In the genomic region with DNA sequence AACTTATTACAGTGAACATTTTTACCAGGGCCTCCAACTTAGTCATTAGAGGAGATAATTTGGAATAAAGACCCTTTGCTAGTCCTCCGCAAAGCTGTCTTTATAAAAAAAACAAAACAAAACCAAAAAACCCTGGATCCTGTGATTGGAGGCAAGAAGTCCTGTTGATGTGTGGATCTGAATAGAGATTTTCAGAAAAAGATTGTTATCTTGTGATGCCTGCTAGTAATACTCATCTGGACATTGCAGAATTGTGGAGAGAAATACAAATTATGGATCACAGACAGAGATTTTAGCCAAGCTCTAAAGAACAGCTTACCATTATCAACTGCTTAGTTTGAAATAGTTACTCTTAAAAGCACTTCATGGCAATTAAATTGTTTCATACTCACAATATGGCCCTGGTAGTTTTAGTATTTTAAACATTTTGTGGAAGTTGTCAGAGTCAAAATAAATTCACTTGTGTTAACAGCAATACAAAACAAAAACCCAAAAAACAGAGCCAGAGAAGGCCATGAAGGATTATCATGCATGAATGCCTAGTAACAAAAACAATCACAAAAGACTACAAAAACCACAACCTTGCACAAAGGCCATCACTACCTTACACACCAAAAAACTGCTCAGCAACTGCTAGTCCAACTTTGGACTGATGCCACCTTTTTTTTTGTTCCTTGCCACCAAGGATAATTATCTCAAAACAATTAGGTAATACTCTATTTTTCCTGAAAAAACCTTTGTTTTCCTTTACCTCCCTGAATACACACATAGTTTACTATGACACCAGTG, we compare ENCODE assay signal across 20 cellular contexts.
DNase-seq lines count a peak whose midpoint lies in the region; ATAC-seq, FAIRE-seq and TF ChIP-seq lines count a peak whose summit lies in the region.
"Had no signal": no experiment of that assay in that cellular context is flagged by ENCODE, and none has a peak within 500 bp of the region (broad histone marks: within the 10 kb centered on the region; RNA-seq: fewer than 3 reads in every experiment).

No MANE protein-coding gene starts in this region.

- no peaks in the 10 kb centered on the region for H3K9me1 ChIP-seq in endothelial cell of umbilical vein (replicated peaks; ENCODE audit: control insufficient read depth, extremely low read depth, insufficient read depth, low read length)

- ATAC-seq in stimulated activated memory B cell treated with anti-CD40 and anti-IgM and Interleukin-4, amounts not matched to agents 10 μg/mL and 1 μg/mL and 100 μg/mL, for 72 hours = no peak
- ATAC-seq: CD8-positive, alpha-beta T cell; Panc1 had no signal

- H3K36me3 ChIP-seq in mammary epithelial cell (ENCODE audit: insufficient read depth, low read length) = no peaks in the 10 kb centered on the region
- no peaks in the 10 kb centered on the region for H3K36me3 ChIP-seq in endothelial cell of umbilical vein (ENCODE audit: control insufficient read depth in 2 of 2, extremely low read depth in 1 of 2, insufficient read depth in 2 of 2, low read length in 2 of 2)

- H3K27me3 ChIP-seq in mammary epithelial cell (ENCODE audit: insufficient read depth, low read length) (no peaks in the 10 kb centered on the region), endothelial cell of umbilical vein (ENCODE audit: control insufficient read depth in 2 of 2, insufficient read depth in 2 of 2, low read length in 2 of 2) (no peaks in the 10 kb centered on the region)

- H3K9me3 ChIP-seq in mammary epithelial cell (replicated peaks; ENCODE audit: insufficient read depth, low read length) (no peaks in the 10 kb centered on the region), endothelial cell of umbilical vein (replicated peaks; ENCODE audit: control insufficient read depth, insufficient read depth, low read length) (no peaks in the 10 kb centered on the region)

- DNase-seq in MCF 10A (ENCODE audit: unreplicated experiment) = peak; percentile 27
- DNase-seq in mammary epithelial cell = no peak
- peak; percentile 65 for DNase-seq in NCI-H69 (lab: John Stamatoyannopoulos, UW)
- peak; percentile 21 for DNase-seq in endothelial cell of umbilical vein (ENCODE audit: low read depth, low spot score)
- peak; percentile 28 for DNase-seq in retinal pigment epithelial cell (ENCODE audit: low read depth)
- no peak for DNase-seq in erythroblast (lab: John Stamatoyannopoulos, UW)
- no peak for DNase-seq in NCI-H2171 treated with DMSO at 0.1 percent for 48 hours (lab: John Stamatoyannopoulos, UW)
- DNase-seq: ACHN; CD8-positive, alpha-beta T cell; EL; KBM-7; NCI-H1092; NCI-H187; NCI-H345; NCI-H526 treated with DMSO at 0.1 percent for 48 hours; SHP77 treated with DMSO at 0.1 percent for 48 hours had no signal

- H3K27ac Mint-ChIP-seq in MCF 10A (ENCODE audit: low read depth, unreplicated experiment) = peak overlapping the region; percentile 97
- no peak overlapping the region for H3K27ac Mint-ChIP-seq in stimulated activated memory B cell treated with anti-CD40 and anti-IgM and Interleukin-4, amounts not matched to agents 10 μg/mL and 1 μg/mL and 100 μg/mL, for 72 hours
- H3K27ac Mint-ChIP-seq: B cell; CD8-positive, alpha-beta T cell had no signal

- TF ChIP-seq CTCF in MCF 10A (IDR thresholded peaks at IDR 0.05; ENCODE audit: unreplicated experiment) (no peak), mammary epithelial cell (conservative IDR thresholded peaks at IDR 0.05 in 1 of 2, IDR thresholded peaks at IDR 0.05 in 1 of 2; ENCODE audit: extremely low read depth in 1 of 2, insufficient read depth in 1 of 2, low read depth in 1 of 2, low read length in 2 of 2) (no peak), endothelial cell of umbilical vein (IDR thresholded peaks at IDR 0.05; ENCODE audit: extremely low read depth in 1 of 2, insufficient read depth in 1 of 2, low read depth in 1 of 2, low read length in 2 of 2) (no peak), retinal pigment epithelial cell (conservative IDR thresholded peaks at IDR 0.05; ENCODE audit: low read depth, low read length) (no peak)

- no peak overlapping the region for H3K4me3 ChIP-seq in mammary epithelial cell (replicated peaks in 1 of 3; ENCODE audit: insufficient read depth in 1 of 3, low read depth in 2 of 3, low read length in 3 of 3)
- H3K4me3 ChIP-seq in endothelial cell of umbilical vein (replicated peaks in 1 of 3; ENCODE audit: insufficient read depth in 1 of 3, low read depth in 1 of 3, low read length in 3 of 3) = no peak overlapping the region
- H3K4me3 ChIP-seq in retinal pigment epithelial cell (ENCODE audit: low read length) = no peak overlapping the region

- intact Hi-C loops in MCF 10A (cut with micrococcal nuclease) (loop anchor here (5.0 kb wide), 1 partner anchor 40 kb away; no protein-coding TSS in a partner anchor), mammary epithelial cell (cut with micrococcal nuclease) (no loop called here), endothelial cell of umbilical vein (cut with micrococcal nuclease) (loop anchor here (10.0 kb wide), 1 partner anchor 512 kb away; no protein-coding TSS in a partner anchor)

- TF ChIP-seq POLR2A in endothelial cell of umbilical vein (IDR thresholded peaks at IDR 0.05; ENCODE audit: low read depth, low read length) = no peak
- TF ChIP-seq POLR2A in erythroblast (IDR thresholded peaks at IDR 0.05; ENCODE audit: low read length) = no peak

- 100% methylated on average over 1 of the region's 1 CpG for WGBS in mammary epithelial cell (ENCODE audit: low coverage, missing lambda C conversion rate)

- no peak overlapping the region for H3K4me3 Mint-ChIP-seq in MCF 10A (ENCODE audit: unreplicated experiment)
- no peak overlapping the region for H3K4me3 Mint-ChIP-seq in stimulated activated memory B cell treated with anti-CD40 and anti-IgM and Interleukin-4, amounts not matched to agents 10 μg/mL and 1 μg/mL and 100 μg/mL, for 72 hours
- H3K4me3 Mint-ChIP-seq: B cell; CD8-positive, alpha-beta T cell had no signal

- H3K9ac ChIP-seq in mammary epithelial cell (ENCODE audit: insufficient read depth, low read length) = no peak overlapping the region
- no peak overlapping the region for H3K9ac ChIP-seq in endothelial cell of umbilical vein (replicated peaks; ENCODE audit: extremely low read depth, insufficient read depth, low read length)

- H3K4me1 Mint-ChIP-seq in MCF 10A (ENCODE audit: insufficient read depth, unreplicated experiment) = peaks cover 24% of the 10 kb centered on the region
- no peaks in the 10 kb centered on the region for H3K4me1 Mint-ChIP-seq in stimulated activated memory B cell treated with anti-CD40 and anti-IgM and Interleukin-4, amounts not matched to agents 10 μg/mL and 1 μg/mL and 100 μg/mL, for 72 hours
- H3K4me1 Mint-ChIP-seq: B cell had no signal

- H3K4me2 ChIP-seq in mammary epithelial cell (ENCODE audit: insufficient read depth, low read depth, low read length) (no peak overlapping the region), endothelial cell of umbilical vein (ENCODE audit: insufficient read depth, low read length) (no peak overlapping the region)

- H3K9me3 Mint-ChIP-seq in MCF 10A (ENCODE audit: unreplicated experiment) = peaks cover 6% of the 10 kb centered on the region
- H3K9me3 Mint-ChIP-seq in stimulated activated memory B cell treated with anti-CD40 and anti-IgM and Interleukin-4, amounts not matched to agents 10 μg/mL and 1 μg/mL and 100 μg/mL, for 72 hours = peaks cover 7% of the 10 kb centered on the region

- in situ Hi-C loops in mammary epithelial cell (cut with MboI; ENCODE audit: low sequenced_read_pairs in 2 of 2) = no loop called here

- H4K20me1 ChIP-seq in mammary epithelial cell (ENCODE audit: insufficient read depth, low read length) = no peaks in the 10 kb centered on the region
- H4K20me1 ChIP-seq in endothelial cell of umbilical vein (replicated peaks; ENCODE audit: control insufficient read depth, extremely low read depth, insufficient read depth, low read length) = no peaks in the 10 kb centered on the region

- H3K79me2 ChIP-seq in mammary epithelial cell (ENCODE audit: insufficient read depth, low read length) (no peaks in the 10 kb centered on the region), endothelial cell of umbilical vein (ENCODE audit: control insufficient read depth, insufficient read depth, low read length) (no peaks in the 10 kb centered on the region)

- FAIRE-seq in endothelial cell of umbilical vein (lab: Jason Lieb, UNC) = no peak
- FAIRE-seq: H54 had no signal

- POLR2A ChIA-PET in MCF 10A (lab: Yijun Ruan, JAX) (no interaction called here), endothelial cell of umbilical vein (lab: Charles Lee) (no interaction called here)

- BruUV-seq in MCF 10A (replicated peaks; lab: Mats Ljungman, UMichigan) = no TSS peak
- BruUV-seq in mammary epithelial cell (replicated peaks; lab: Mats Ljungman, UMichigan) = no TSS peak
- no TSS peak for BruUV-seq in endothelial cell of umbilical vein (replicated peaks; lab: Mats Ljungman, UMichigan)

- H3K27ac ChIP-seq in mammary epithelial cell (ENCODE audit: insufficient read depth, low read depth, low read length) = no peak overlapping the region
- no peak overlapping the region for H3K27ac ChIP-seq in endothelial cell of umbilical vein (ENCODE audit: insufficient read depth, low read depth, low read length)

- H3K27me3 Mint-ChIP-seq in MCF 10A (ENCODE audit: insufficient read depth, unreplicated experiment) = no peaks in the 10 kb centered on the region
- H3K27me3 Mint-ChIP-seq in stimulated activated memory B cell treated with anti-CD40 and anti-IgM and Interleukin-4, amounts not matched to agents 10 μg/mL and 1 μg/mL and 100 μg/mL, for 72 hours = no peaks in the 10 kb centered on the region
- H3K27me3 Mint-ChIP-seq: B cell had no signal

- H3K4me1 ChIP-seq in mammary epithelial cell (ENCODE audit: insufficient read depth, low read length) (no peaks in the 10 kb centered on the region), endothelial cell of umbilical vein (ENCODE audit: control insufficient read depth, extremely low read depth, insufficient read depth, low read length) (peaks cover 22% of the 10 kb centered on the region)

- dilution Hi-C loops in mammary epithelial cell (cut with HindIII; ENCODE audit: low sequenced_read_pairs) (no loop called here), endothelial cell of umbilical vein (cut with MboI; ENCODE audit: extremely low pct_ligation_motif_present, low sequenced_read_pairs) (no loop called here)

- H2AFZ ChIP-seq in mammary epithelial cell (ENCODE audit: low read depth, low read length) (no peak overlapping the region), endothelial cell of umbilical vein (ENCODE audit: low read depth, low read length) (no peak overlapping the region)

- peaks cover 5% of the 10 kb centered on the region for H3K36me3 Mint-ChIP-seq in MCF 10A (ENCODE audit: insufficient read depth, unreplicated experiment)
- H3K36me3 Mint-ChIP-seq in stimulated activated memory B cell treated with anti-CD40 and anti-IgM and Interleukin-4, amounts not matched to agents 10 μg/mL and 1 μg/mL and 100 μg/mL, for 72 hours = no peaks in the 10 kb centered on the region
- H3K36me3 Mint-ChIP-seq: CD8-positive, alpha-beta T cell had no signal

- CTCF ChIA-PET in MCF 10A (lab: Yijun Ruan, JAX) (interaction anchor here (1.3 kb wide), 1 partner anchor 13 kb away, joined by 3 read pairs; no protein-coding TSS in a partner anchor), mammary epithelial cell (lab: Charles Lee; ENCODE audit: low non-redundant PET) (no interaction called here), endothelial cell of umbilical vein (lab: Charles Lee) (interaction anchor here (1.8 kb wide), 1 partner anchor 511 kb away, joined by 5 read pairs; no protein-coding TSS in a partner anchor)

Comparison
In these comparisons a context has a peak if more than half of its experiments do, and no peak if none do; other contexts are left out.
1. DNase-seq: peak in MCF 10A (single experiment), NCI-H69 (single experiment), endothelial cell of umbilical vein (single experiment) and retinal pigment epithelial cell (single experiment); none in mammary epithelial cell (single experiment), erythroblast (0 of 2) and NCI-H2171 treated with DMSO at 0.1 percent for 48 hours (single experiment).